ENCODE assay signal across 1 cellular context in the genomic region with DNA sequence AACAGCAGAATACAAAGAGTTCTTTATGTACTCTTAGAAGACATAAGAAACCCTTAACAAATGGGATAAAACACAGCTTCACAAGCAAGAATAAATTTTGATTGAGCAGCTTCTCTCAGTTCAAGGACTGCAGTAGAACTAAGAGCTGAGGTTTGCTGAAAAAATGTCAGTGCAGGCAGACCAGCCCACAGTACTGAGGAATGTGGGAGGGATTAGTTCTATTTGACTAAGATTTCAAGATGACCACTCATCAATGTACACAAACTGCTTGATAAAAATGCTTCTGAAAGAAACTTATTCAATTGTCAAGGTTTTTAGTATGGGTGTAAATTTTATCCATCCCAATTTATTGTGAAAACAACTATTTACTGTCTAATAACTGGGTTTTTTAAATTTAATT.
TF ChIP-seq lines count a peak whose summit lies in the region.

No MANE protein-coding gene starts in this region.

TF ChIP-seq in HepG2, 621 proteins besides CTCF, POLR2A, EP300 and RAD21 (continues in another document):
- TF ChIP-seq, protein P1, sequence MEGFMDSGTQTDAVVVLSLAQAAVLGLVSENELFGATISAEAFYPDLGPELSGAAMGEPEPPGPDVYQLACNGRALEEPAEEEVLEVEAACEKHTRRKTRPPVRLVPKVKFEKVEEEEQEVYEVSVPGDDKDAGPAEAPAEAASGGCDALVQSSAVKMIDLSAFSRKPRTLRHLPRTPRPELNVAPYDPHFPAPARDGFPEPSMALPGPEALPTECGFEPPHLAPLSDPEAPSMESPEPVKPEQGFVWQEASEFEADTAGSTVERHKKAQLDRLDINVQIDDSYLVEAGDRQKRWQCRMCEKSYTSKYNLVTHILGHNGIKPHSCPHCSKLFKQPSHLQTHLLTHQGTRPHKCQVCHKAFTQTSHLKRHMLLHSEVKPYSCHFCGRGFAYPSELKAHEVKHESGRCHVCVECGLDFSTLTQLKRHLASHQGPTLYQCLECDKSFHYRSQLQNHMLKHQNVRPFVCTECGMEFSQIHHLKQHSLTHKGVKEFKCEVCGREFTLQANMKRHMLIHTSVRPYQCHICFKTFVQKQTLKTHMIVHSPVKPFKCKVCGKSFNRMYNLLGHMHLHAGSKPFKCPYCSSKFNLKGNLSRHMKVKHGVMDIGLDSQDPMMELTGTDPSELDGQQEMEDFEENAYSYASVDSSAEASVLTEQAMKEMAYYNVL (CRISPR knock-in tag; IDR thresholded peaks at IDR 0.05; ENCODE audit: borderline replicate concordance) = no peak
- TF ChIP-seq NR2C2 (CRISPR knock-in tag; IDR thresholded peaks at IDR 0.05; ENCODE audit: borderline replicate concordance) (no peak), ZNF350 (CRISPR knock-in tag; IDR thresholded peaks at IDR 0.05; ENCODE audit: borderline replicate concordance, low read depth) (no peak), AKAP8 (CRISPR knock-in tag; IDR thresholded peaks at IDR 0.05) (no peak), ZNF558 (CRISPR knock-in tag; IDR thresholded peaks at IDR 0.05; ENCODE audit: borderline replicate concordance) (no peak), NAIF1 (CRISPR knock-in tag; IDR thresholded peaks at IDR 0.05; ENCODE audit: borderline replicate concordance) (no peak), ZNF629 (CRISPR knock-in tag; conservative IDR thresholded peaks at IDR 0.05) (no peak), ZNF775 (CRISPR knock-in tag; IDR thresholded peaks at IDR 0.05; ENCODE audit: borderline replicate concordance) (no peak), SP5 (CRISPR knock-in tag; IDR thresholded peaks at IDR 0.05; ENCODE audit: borderline replicate concordance, low read depth) (peak; percentile 85), DNMT1 (CRISPR knock-in tag; IDR thresholded peaks at IDR 0.05) (no peak), ZNF773 (CRISPR knock-in tag; IDR thresholded peaks at IDR 0.05; ENCODE audit: borderline replicate concordance) (no peak), HDAC1 (CRISPR knock-in tag; IDR thresholded peaks at IDR 0.05) (no peak), ZNF572 (CRISPR knock-in tag; IDR thresholded peaks at IDR 0.05) (no peak), TEAD3 (CRISPR knock-in tag; optimal IDR thresholded peaks at IDR 0.05; ENCODE audit: borderline replicate concordance) (peak; percentile 75), ZNF816 (CRISPR knock-in tag; IDR thresholded peaks at IDR 0.05; ENCODE audit: borderline replicate concordance) (no peak), ZNF354B (CRISPR knock-in tag; IDR thresholded peaks at IDR 0.05) (no peak), ZNF598 (CRISPR knock-in tag; IDR thresholded peaks at IDR 0.05; ENCODE audit: borderline replicate concordance) (no peak), SIX4 (CRISPR knock-in tag; IDR thresholded peaks at IDR 0.05) (no peak), MAFK (conservative IDR thresholded peaks at IDR 0.05 in 1 of 2, IDR thresholded peaks at IDR 0.05 in 1 of 2; ENCODE audit: low read length in 2 of 2) (peak in 1 of 2 experiments; percentile 35; a peak in 1 of 4 replicates), SNAPC2 (CRISPR knock-in tag; IDR thresholded peaks at IDR 0.05) (no peak), SP4 (CRISPR knock-in tag; IDR thresholded peaks at IDR 0.05) (no peak), MTA3 (CRISPR knock-in tag; IDR thresholded peaks at IDR 0.05) (no peak), FOSL1 (CRISPR knock-in tag; IDR thresholded peaks at IDR 0.05; ENCODE audit: borderline replicate concordance) (peak; percentile 44; the same call in 1 of the 2 replicates), ZNF468 (CRISPR knock-in tag; IDR thresholded peaks at IDR 0.05) (no peak), ZNF256 (CRISPR knock-in tag; conservative IDR thresholded peaks at IDR 0.05) (no peak), HNF4A (CRISPR knock-in tag; IDR thresholded peaks at IDR 0.05) (0 out of 2 replicates have a peak, but pooled peaks have one; percentile 13), CBX1 (IDR thresholded peaks at IDR 0.05; ENCODE audit: low read depth) (no peak), ZNF709 (CRISPR knock-in tag; IDR thresholded peaks at IDR 0.05) (no peak), ZNF331 (CRISPR knock-in tag; IDR thresholded peaks at IDR 0.05) (0 out of 2 replicates have a peak, but pooled peaks have one; percentile 14), ELF1 (CRISPR knock-in tag; IDR thresholded peaks at IDR 0.05) (no peak), ARHGAP35 (CRISPR knock-in tag; IDR thresholded peaks at IDR 0.05; ENCODE audit: borderline replicate concordance) (no peak), BCL6 (CRISPR knock-in tag; IDR thresholded peaks at IDR 0.05) (no peak), FOSL2 (CRISPR knock-in tag; IDR thresholded peaks at IDR 0.05) (peak; percentile 70), EEA1 (CRISPR knock-in tag; IDR thresholded peaks at IDR 0.05; ENCODE audit: borderline replicate concordance) (no peak), ZNF207 (IDR thresholded peaks at IDR 0.05; ENCODE audit: borderline replicate concordance) (no peak), ARNT (IDR thresholded peaks at IDR 0.05) (no peak)
- TF ChIP-seq, protein P2, sequence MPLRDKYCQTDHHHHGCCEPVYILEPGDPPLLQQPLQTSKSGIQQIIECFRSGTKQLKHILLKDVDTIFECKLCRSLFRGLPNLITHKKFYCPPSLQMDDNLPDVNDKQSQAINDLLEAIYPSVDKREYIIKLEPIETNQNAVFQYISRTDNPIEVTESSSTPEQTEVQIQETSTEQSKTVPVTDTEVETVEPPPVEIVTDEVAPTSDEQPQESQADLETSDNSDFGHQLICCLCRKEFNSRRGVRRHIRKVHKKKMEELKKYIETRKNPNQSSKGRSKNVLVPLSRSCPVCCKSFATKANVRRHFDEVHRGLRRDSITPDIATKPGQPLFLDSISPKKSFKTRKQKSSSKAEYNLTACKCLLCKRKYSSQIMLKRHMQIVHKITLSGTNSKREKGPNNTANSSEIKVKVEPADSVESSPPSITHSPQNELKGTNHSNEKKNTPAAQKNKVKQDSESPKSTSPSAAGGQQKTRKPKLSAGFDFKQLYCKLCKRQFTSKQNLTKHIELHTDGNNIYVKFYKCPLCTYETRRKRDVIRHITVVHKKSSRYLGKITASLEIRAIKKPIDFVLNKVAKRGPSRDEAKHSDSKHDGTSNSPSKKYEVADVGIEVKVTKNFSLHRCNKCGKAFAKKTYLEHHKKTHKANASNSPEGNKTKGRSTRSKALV (CRISPR knock-in tag; IDR thresholded peaks at IDR 0.05) = no peak
- TF ChIP-seq, protein P3, sequence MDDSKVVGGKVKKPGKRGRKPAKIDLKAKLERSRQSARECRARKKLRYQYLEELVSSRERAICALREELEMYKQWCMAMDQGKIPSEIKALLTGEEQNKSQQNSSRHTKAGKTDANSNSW (CRISPR knock-in tag; IDR thresholded peaks at IDR 0.05; ENCODE audit: borderline replicate concordance) = no peak
- TF ChIP-seq, protein P4, sequence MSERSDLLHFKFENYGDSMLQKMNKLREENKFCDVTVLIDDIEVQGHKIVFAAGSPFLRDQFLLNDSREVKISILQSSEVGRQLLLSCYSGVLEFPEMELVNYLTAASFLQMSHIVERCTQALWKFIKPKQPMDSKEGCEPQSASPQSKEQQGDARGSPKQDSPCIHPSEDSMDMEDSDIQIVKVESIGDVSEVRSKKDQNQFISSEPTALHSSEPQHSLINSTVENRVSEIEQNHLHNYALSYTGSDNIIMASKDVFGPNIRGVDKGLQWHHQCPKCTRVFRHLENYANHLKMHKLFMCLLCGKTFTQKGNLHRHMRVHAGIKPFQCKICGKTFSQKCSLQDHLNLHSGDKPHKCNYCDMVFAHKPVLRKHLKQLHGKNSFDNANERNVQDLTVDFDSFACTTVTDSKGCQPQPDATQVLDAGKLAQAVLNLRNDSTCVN (CRISPR knock-in tag; IDR thresholded peaks at IDR 0.05; ENCODE audit: borderline replicate concordance) = no peak
- TF ChIP-seq, protein P5, sequence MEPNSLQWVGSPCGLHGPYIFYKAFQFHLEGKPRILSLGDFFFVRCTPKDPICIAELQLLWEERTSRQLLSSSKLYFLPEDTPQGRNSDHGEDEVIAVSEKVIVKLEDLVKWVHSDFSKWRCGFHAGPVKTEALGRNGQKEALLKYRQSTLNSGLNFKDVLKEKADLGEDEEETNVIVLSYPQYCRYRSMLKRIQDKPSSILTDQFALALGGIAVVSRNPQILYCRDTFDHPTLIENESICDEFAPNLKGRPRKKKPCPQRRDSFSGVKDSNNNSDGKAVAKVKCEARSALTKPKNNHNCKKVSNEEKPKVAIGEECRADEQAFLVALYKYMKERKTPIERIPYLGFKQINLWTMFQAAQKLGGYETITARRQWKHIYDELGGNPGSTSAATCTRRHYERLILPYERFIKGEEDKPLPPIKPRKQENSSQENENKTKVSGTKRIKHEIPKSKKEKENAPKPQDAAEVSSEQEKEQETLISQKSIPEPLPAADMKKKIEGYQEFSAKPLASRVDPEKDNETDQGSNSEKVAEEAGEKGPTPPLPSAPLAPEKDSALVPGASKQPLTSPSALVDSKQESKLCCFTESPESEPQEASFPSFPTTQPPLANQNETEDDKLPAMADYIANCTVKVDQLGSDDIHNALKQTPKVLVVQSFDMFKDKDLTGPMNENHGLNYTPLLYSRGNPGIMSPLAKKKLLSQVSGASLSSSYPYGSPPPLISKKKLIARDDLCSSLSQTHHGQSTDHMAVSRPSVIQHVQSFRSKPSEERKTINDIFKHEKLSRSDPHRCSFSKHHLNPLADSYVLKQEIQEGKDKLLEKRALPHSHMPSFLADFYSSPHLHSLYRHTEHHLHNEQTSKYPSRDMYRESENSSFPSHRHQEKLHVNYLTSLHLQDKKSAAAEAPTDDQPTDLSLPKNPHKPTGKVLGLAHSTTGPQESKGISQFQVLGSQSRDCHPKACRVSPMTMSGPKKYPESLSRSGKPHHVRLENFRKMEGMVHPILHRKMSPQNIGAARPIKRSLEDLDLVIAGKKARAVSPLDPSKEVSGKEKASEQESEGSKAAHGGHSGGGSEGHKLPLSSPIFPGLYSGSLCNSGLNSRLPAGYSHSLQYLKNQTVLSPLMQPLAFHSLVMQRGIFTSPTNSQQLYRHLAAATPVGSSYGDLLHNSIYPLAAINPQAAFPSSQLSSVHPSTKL (CRISPR knock-in tag; IDR thresholded peaks at IDR 0.05) = peak; percentile 80
- TF ChIP-seq, protein P6, sequence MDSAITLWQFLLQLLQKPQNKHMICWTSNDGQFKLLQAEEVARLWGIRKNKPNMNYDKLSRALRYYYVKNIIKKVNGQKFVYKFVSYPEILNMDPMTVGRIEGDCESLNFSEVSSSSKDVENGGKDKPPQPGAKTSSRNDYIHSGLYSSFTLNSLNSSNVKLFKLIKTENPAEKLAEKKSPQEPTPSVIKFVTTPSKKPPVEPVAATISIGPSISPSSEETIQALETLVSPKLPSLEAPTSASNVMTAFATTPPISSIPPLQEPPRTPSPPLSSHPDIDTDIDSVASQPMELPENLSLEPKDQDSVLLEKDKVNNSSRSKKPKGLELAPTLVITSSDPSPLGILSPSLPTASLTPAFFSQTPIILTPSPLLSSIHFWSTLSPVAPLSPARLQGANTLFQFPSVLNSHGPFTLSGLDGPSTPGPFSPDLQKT (CRISPR knock-in tag; IDR thresholded peaks at IDR 0.05; ENCODE audit: borderline replicate concordance) = no peak
- TF ChIP-seq, protein P7, sequence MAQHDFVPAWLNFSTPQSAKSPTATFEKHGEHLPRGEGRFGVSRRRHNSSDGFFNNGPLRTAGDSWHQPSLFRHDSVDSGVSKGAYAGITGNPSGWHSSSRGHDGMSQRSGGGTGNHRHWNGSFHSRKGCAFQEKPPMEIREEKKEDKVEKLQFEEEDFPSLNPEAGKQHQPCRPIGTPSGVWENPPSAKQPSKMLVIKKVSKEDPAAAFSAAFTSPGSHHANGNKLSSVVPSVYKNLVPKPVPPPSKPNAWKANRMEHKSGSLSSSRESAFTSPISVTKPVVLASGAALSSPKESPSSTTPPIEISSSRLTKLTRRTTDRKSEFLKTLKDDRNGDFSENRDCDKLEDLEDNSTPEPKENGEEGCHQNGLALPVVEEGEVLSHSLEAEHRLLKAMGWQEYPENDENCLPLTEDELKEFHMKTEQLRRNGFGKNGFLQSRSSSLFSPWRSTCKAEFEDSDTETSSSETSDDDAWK (CRISPR knock-in tag; IDR thresholded peaks at IDR 0.05) = no peak
- TF ChIP-seq, protein P8, sequence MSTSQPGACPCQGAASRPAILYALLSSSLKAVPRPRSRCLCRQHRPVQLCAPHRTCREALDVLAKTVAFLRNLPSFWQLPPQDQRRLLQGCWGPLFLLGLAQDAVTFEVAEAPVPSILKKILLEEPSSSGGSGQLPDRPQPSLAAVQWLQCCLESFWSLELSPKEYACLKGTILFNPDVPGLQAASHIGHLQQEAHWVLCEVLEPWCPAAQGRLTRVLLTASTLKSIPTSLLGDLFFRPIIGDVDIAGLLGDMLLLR (CRISPR knock-in tag; IDR thresholded peaks at IDR 0.05) = no peak
- TF ChIP-seq, protein P9, sequence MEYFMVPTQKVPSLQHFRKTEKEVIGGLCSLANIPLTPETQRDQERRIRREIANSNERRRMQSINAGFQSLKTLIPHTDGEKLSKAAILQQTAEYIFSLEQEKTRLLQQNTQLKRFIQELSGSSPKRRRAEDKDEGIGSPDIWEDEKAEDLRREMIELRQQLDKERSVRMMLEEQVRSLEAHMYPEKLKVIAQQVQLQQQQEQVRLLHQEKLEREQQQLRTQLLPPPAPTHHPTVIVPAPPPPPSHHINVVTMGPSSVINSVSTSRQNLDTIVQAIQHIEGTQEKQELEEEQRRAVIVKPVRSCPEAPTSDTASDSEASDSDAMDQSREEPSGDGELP (IDR thresholded peaks at IDR 0.05; ENCODE audit: borderline replicate concordance, low read depth) = no peak
- TF ChIP-seq, protein P10, sequence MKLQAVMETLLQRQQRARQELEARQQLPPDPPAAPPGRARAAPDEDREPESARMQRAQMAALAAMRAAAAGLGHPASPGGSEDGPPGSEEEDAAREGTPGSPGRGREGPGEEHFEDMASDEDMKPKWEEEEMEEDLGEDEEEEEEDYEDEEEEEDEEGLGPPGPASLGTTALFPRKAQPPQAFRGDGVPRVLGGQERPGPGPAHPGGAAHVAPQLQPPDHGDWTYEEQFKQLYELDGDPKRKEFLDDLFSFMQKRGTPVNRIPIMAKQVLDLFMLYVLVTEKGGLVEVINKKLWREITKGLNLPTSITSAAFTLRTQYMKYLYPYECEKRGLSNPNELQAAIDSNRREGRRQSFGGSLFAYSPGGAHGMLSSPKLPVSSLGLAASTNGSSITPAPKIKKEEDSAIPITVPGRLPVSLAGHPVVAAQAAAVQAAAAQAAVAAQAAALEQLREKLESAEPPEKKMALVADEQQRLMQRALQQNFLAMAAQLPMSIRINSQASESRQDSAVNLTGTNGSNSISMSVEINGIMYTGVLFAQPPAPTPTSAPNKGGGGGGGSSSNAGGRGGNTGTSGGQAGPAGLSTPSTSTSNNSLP (IDR thresholded peaks at IDR 0.05; ENCODE audit: low read depth, low read length) = peak; percentile 70
- TF ChIP-seq, protein P11, sequence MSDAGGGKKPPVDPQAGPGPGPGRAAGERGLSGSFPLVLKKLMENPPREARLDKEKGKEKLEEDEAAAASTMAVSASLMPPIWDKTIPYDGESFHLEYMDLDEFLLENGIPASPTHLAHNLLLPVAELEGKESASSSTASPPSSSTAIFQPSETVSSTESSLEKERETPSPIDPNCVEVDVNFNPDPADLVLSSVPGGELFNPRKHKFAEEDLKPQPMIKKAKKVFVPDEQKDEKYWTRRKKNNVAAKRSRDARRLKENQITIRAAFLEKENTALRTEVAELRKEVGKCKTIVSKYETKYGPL (CRISPR knock-in tag; IDR thresholded peaks at IDR 0.05) = no peak
